In genomic region chr2:129716781-129717559, GRCh38 we compare ENCODE assay signal across 13 cellular contexts.
"Had no signal": no experiment of that assay in that cellular context is flagged by ENCODE, and none has a peak within 500 bp of the region (broad histone marks: within the 10 kb centered on the region; RNA-seq: fewer than 3 reads in every experiment).

No MANE protein-coding gene starts in this region.

- FAIRE-seq: endothelial cell of umbilical vein had no signal

- H3K9me3 ChIP-seq: ascending aorta, colonic mucosa, uterus had no signal

- DNase-seq: activated CD4-positive, alpha-beta memory T cell treated with anti-CD3 and anti-CD28 coated beads for 36 hours; activated CD4-positive, CD25-positive, alpha-beta regulatory T cell treated with anti-CD3 and anti-CD28 coated beads, Interleukin-2, amount 50 U/mL, for 72 hours; activated naive CD4-positive, alpha-beta T cell; colonic mucosa; hypothalamus; mammary epithelial cell; stimulated activated CD4-positive, alpha-beta T cell treated with anti-CD3 and anti-CD28 coated beads, Interleukin-15, amount 100 ng/mL, for 24 hours; stimulated activated CD4-positive, alpha-beta T cell treated with anti-CD3 and anti-CD28 coated beads, Interleukin-4, amount 100 ng/mL, for 24 hours; T-helper 2 cell; uterus had no signal

- H3K4me3 ChIP-seq: ascending aorta, cardiac muscle cell, colonic mucosa, uterus had no signal

- H3K27ac ChIP-seq: ascending aorta, cardiac muscle cell, colonic mucosa, uterus had no signal

- H3K4me1 ChIP-seq: ascending aorta, colonic mucosa, uterus had no signal

- H3K27me3 ChIP-seq: ascending aorta, cardiac muscle cell, colonic mucosa, uterus had no signal

- H3K36me3 ChIP-seq: ascending aorta, cardiac muscle cell, colonic mucosa, uterus had no signal
